In genomic region chr13:43269037-43269476, GRCh38 we compare ENCODE assay signal across 9 cellular contexts.
DNase-seq lines count a peak whose midpoint lies in the region; ATAC-seq and TF ChIP-seq lines count a peak whose summit lies in the region.
"Had no signal": no experiment of that assay in that cellular context is flagged by ENCODE, and none has a peak within 500 bp of the region (broad histone marks: within the 10 kb centered on the region; RNA-seq: fewer than 3 reads in every experiment).

No MANE protein-coding gene starts in this region.

- H2AK5ac ChIP-seq in trophoblast cell (ENCODE audit: low read length): no peak overlapping the region

- POLR2A ChIA-PET in OCI-LY7 (lab: Charles Lee): no interaction called here

- no peak overlapping the region for H2BK5ac ChIP-seq in trophoblast cell (ENCODE audit: low read depth, low read length, poor library complexity)

- in situ Hi-C loops in GM13977 (cut with MboI; ENCODE audit: low pct_unique_long_range_greater_than_20kb, low sequenced_read_pairs, unreplicated experiment): no loop called here

- H3K27me3 ChIP-seq in RWPE2 (ENCODE audit: insufficient read depth, poor library complexity, severe bottlenecking) (no peaks in the 10 kb centered on the region), trophoblast cell (ENCODE audit: insufficient read depth, low read length) (no peaks in the 10 kb centered on the region)

- no peak overlapping the region for H3K4me3 ChIP-seq in RWPE2 (ENCODE audit: severe bottlenecking)
- H3K4me3 ChIP-seq in fibroblast of villous mesenchyme (ENCODE audit: low read depth, low read length): no peak overlapping the region
- no peak overlapping the region for H3K4me3 ChIP-seq in trophoblast cell (ENCODE audit: low read depth, low read length)
- H3K4me3 ChIP-seq in OCI-LY7 (ENCODE audit: low read depth, low read length, poor library complexity, severe bottlenecking): no peak overlapping the region

- H3K4ac ChIP-seq in trophoblast cell (ENCODE audit: low read depth, low read length): no peak overlapping the region

- H3K36me3 ChIP-seq in RWPE2 (ENCODE audit: low read depth): no peaks in the 10 kb centered on the region
- H3K36me3 ChIP-seq in trophoblast cell (ENCODE audit: control insufficient read depth in 1 of 2, insufficient read depth in 2 of 2, low read length in 2 of 2): no peaks in the 10 kb centered on the region
- no peaks in the 10 kb centered on the region for H3K36me3 ChIP-seq in OCI-LY7 (ENCODE audit: insufficient read depth, low read length)

- H3K4me1 ChIP-seq in RWPE2 (ENCODE audit: insufficient read depth, poor library complexity, severe bottlenecking) (peaks cover 32% of the 10 kb centered on the region), trophoblast cell (ENCODE audit: control insufficient read depth in 1 of 2, insufficient read depth in 2 of 2, low read length in 2 of 2) (peaks cover 5 to 14% of the 10 kb centered on the region in 2 experiments), OCI-LY7 (ENCODE audit: insufficient read depth, low read length, poor library complexity, severe bottlenecking) (no peaks in the 10 kb centered on the region)

- H3K4me1 Mint-ChIP-seq in Calu3 (ENCODE audit: low read depth, unreplicated experiment): peaks cover 12% of the 10 kb centered on the region
- H3K4me1 Mint-ChIP-seq: activated T-helper 17 cell treated with anti-CD3 and anti-CD28 coated beads, Interleukin-2, amount 50 U/mL, for 72 hours had no signal

- H3K9me3 Mint-ChIP-seq in Calu3 (ENCODE audit: low read depth, unreplicated experiment): no peaks in the 10 kb centered on the region
- H3K9me3 Mint-ChIP-seq: activated T-helper 17 cell treated with anti-CD3 and anti-CD28 coated beads, Interleukin-2, amount 50 U/mL, for 72 hours had no signal

- intact Hi-C loops in Calu3 (cut with micrococcal nuclease; ENCODE audit: unreplicated experiment): no loop called here
- intact Hi-C loops in OCI-LY7 (cut with micrococcal nuclease; ENCODE audit: unreplicated experiment): no loop called here
- intact Hi-C loops in posterior cingulate gyrus (cut with DNase I): no loop called here

- H3K27me3 Mint-ChIP-seq in Calu3 (ENCODE audit: unreplicated experiment): no peaks in the 10 kb centered on the region

- no peaks in the 10 kb centered on the region for H3K79me2 ChIP-seq in trophoblast cell (ENCODE audit: control insufficient read depth, insufficient read depth, low read length, poor library complexity)
- H3K79me2 ChIP-seq in OCI-LY7 (ENCODE audit: insufficient read depth, low read depth, low read length): no peaks in the 10 kb centered on the region

- peak; percentile 64 for DNase-seq in Calu3
- peak; percentile 82 for DNase-seq in RWPE2 (ENCODE audit: low spot score)
- DNase-seq in fibroblast of villous mesenchyme (ENCODE audit: low read depth): peak; percentile 99
- peak; percentile 86 to 93 for DNase-seq in trophoblast cell
- no peak for DNase-seq in OCI-LY7 (ENCODE audit: low spot score)
- DNase-seq in GM13977 (ENCODE audit: low spot score): no peak
- no peak for DNase-seq in posterior cingulate gyrus

- no peak overlapping the region for H4K12ac ChIP-seq in trophoblast cell (ENCODE audit: low read depth, low read length)

- H3K23ac ChIP-seq in trophoblast cell (ENCODE audit: low read length): no peak overlapping the region

- H3K9me2 ChIP-seq in OCI-LY7 (ENCODE audit: insufficient read depth, low read length): no peaks in the 10 kb centered on the region

- no peaks in the 10 kb centered on the region for H4K20me1 ChIP-seq in OCI-LY7 (ENCODE audit: insufficient read depth, low read length)

- peak overlapping the region; percentile 28 for H3K4me3 Mint-ChIP-seq in Calu3 (ENCODE audit: low read depth, unreplicated experiment)
- H3K4me3 Mint-ChIP-seq: activated T-helper 17 cell treated with anti-CD3 and anti-CD28 coated beads, Interleukin-2, amount 50 U/mL, for 72 hours had no signal

- BruUV-seq in Calu3 (replicated peaks; lab: Mats Ljungman, UMichigan) (no TSS peak), OCI-LY7 (replicated peaks; lab: Mats Ljungman, UMichigan) (no TSS peak)

- ATAC-seq in RWPE2 (ENCODE audit: low read depth): peak; percentile 95
- no peak for ATAC-seq in HG03521 (IDR thresholded peaks at IDR 0.05; ENCODE audit: unreplicated experiment)
- ATAC-seq: activated T-helper 17 cell treated with anti-CD3 and anti-CD28 coated beads, Interleukin-2, amount 50 U/mL, for 72 hours had no signal

- no peak overlapping the region for H2BK12ac ChIP-seq in trophoblast cell (ENCODE audit: low read length)

- H3K79me1 ChIP-seq in trophoblast cell (ENCODE audit: low read length): no peaks in the 10 kb centered on the region

- H3K27ac ChIP-seq in RWPE2 (ENCODE audit: poor library complexity, severe bottlenecking) (peak overlapping the region; percentile 99), trophoblast cell (ENCODE audit: low read depth, low read length) (peak overlapping the region; percentile 70), OCI-LY7 (ENCODE audit: low read depth, low read length, poor library complexity, severe bottlenecking) (no peak overlapping the region)

- WGBS in trophoblast cell (ENCODE audit: extremely low coverage, insufficient coverage, insufficient read length): no CpG with 5 or more reads among the region's 5 CpGs

- no peak overlapping the region for H2BK120ac ChIP-seq in trophoblast cell (ENCODE audit: insufficient read depth, low read length, poor library complexity)

- H3K4me2 ChIP-seq in trophoblast cell (ENCODE audit: low read length) (peak overlapping the region; percentile 38), OCI-LY7 (ENCODE audit: low read length) (no peak overlapping the region)

- no peak overlapping the region for H3K27ac Mint-ChIP-seq in Calu3 (ENCODE audit: unreplicated experiment)
- H3K27ac Mint-ChIP-seq: activated T-helper 17 cell treated with anti-CD3 and anti-CD28 coated beads, Interleukin-2, amount 50 U/mL, for 72 hours had no signal

- CTCF ChIA-PET in Calu3 (lab: Charles Lee): no interaction called here
- CTCF ChIA-PET in OCI-LY7 (lab: Charles Lee; ENCODE audit: unreplicated experiment): no interaction called here

- no peak overlapping the region for H3K14ac ChIP-seq in trophoblast cell (ENCODE audit: low read length)

- H3K9me3 ChIP-seq in RWPE2 (ENCODE audit: severe bottlenecking) (no peaks in the 10 kb centered on the region), trophoblast cell (ENCODE audit: insufficient read depth, low read depth, low read length) (no peaks in the 10 kb centered on the region), OCI-LY7 (ENCODE audit: low read length) (no peaks in the 10 kb centered on the region)

- no peak overlapping the region for H4K91ac ChIP-seq in trophoblast cell (ENCODE audit: low read depth, low read length)

- TF ChIP-seq CTCF in Calu3 (IDR thresholded peaks at IDR 0.05; ENCODE audit: unreplicated experiment) (no peak), RWPE2 (IDR thresholded peaks at IDR 0.05; ENCODE audit: poor library complexity, severe bottlenecking) (no peak), fibroblast of villous mesenchyme (IDR thresholded peaks at IDR 0.05; ENCODE audit: insufficient read depth, low read depth, low read length) (no peak), OCI-LY7 (conservative IDR thresholded peaks at IDR 0.05; ENCODE audit: low read length) (no peak), GM13977 (IDR thresholded peaks at IDR 0.05; ENCODE audit: extremely low read depth, insufficient read depth, missing control alignments) (no peak)

- H3K36me3 Mint-ChIP-seq in Calu3 (ENCODE audit: insufficient read depth, unreplicated experiment): no peaks in the 10 kb centered on the region

- no peak overlapping the region for H4K8ac ChIP-seq in trophoblast cell (ENCODE audit: low read depth, low read length)

- H3K18ac ChIP-seq in trophoblast cell (ENCODE audit: low read length): no peak overlapping the region

- H2AFZ ChIP-seq in trophoblast cell (ENCODE audit: insufficient read depth, low read length, poor library complexity) (no peak overlapping the region), OCI-LY7 (ENCODE audit: low read length) (no peak overlapping the region)

- no peak overlapping the region for H3K9ac ChIP-seq in trophoblast cell (ENCODE audit: low read length)

Comparison
In these comparisons a context has a peak if more than half of its experiments do, and no peak if none do; other contexts are left out.
1. DNase-seq: peak in Calu3 (single experiment), RWPE2 (single experiment), fibroblast of villous mesenchyme (single experiment) and trophoblast cell (2 of 2); none in OCI-LY7 (single experiment), GM13977 (single experiment) and posterior cingulate gyrus (0 of 10).